Comparison of ENCODE assay signal across 8 cellular contexts in genomic region chr10:100482181-100482833, GRCh38. TPM values are rescaled to one million over a fixed set of nuclear protein-coding genes. Genes with fewer than 3 reads are reported as not detected.
A peak's percentile ranks its signal among the peaks of the same experiment; 100 is the strongest.
DNase-seq lines count a peak whose midpoint lies in the region; ATAC-seq and TF ChIP-seq lines count a peak whose summit lies in the region.

No MANE protein-coding gene starts in this region.

- H3K36me3 ChIP-seq in NT2/D1 (ENCODE audit: insufficient read depth, insufficient read length, low read length): peaks cover under 1% of the 10 kb centered on the region

- ATAC-seq in HG03378 (IDR thresholded peaks at IDR 0.05; ENCODE audit: unreplicated experiment): no peak

- DNase-seq in GM10248 (ENCODE audit: extremely low spot score) (peak; percentile 78), HK-2 (ENCODE audit: unreplicated experiment) (peak; percentile 78), NT2/D1 (ENCODE audit: low read depth, low spot score) (peak; percentile 61), activated T-cell treated with anti-CD3 and anti-CD28 coated beads for 48 hours (ENCODE audit: low read depth) (peak; percentile 67), erythroblast (lab: John Stamatoyannopoulos, UW) (peak; percentile 77 to 78)
- DNase-seq in stimulated activated CD8-positive, alpha-beta memory T cell treated with anti-CD3 and anti-CD28 coated beads, Interleukin-15, amount 100 ng/mL, for 4 hours (ENCODE audit: low read depth in 2 of 2): peak; percentile 11 to 30

- peaks cover 2% of the 10 kb centered on the region for H3K4me1 ChIP-seq in NT2/D1 (ENCODE audit: insufficient read depth, insufficient read length)
- peaks cover 23% of the 10 kb centered on the region for H3K4me1 ChIP-seq in mononuclear cell (ENCODE audit: insufficient read depth, low read length)

- H3K9me3 ChIP-seq in NT2/D1 (ENCODE audit: insufficient read depth, low read length) (no peaks in the 10 kb centered on the region), mononuclear cell (ENCODE audit: low read depth, low read length) (no peaks in the 10 kb centered on the region)

- H3K27me3 ChIP-seq in NT2/D1 (ENCODE audit: insufficient read depth, insufficient read length) (peaks cover 62% of the 10 kb centered on the region), mononuclear cell (ENCODE audit: insufficient read depth, low read length) (peaks cover 41% of the 10 kb centered on the region)

- CTCF ChIA-PET in GM10248 (lab: Yijun Ruan, JAX): interaction anchor here (0.5 to 7.3 kb wide), 29 partner anchors 8 to 636 kb away, joined by 3 to 99 read pairs (median 4); partner anchors contain the start of genes HIF1AN and WNT8B

- peak; percentile 77 for TF ChIP-seq CTCF in GM10248 (IDR thresholded peaks at IDR 0.05; ENCODE audit: control extremely low read depth, extremely low read depth, low read depth, missing control alignments)

- H3K4me3 ChIP-seq in NT2/D1 (ENCODE audit: insufficient read length, low read depth): peak overlapping the region; percentile 43
- H3K4me3 ChIP-seq in mononuclear cell (ENCODE audit: low read length): peak overlapping the region; percentile 17

- POLR2A ChIA-PET in GM10248 (lab: Yijun Ruan, JAX): no interaction called here

- TF ChIP-seq POLR2A in erythroblast (IDR thresholded peaks at IDR 0.05; ENCODE audit: low read length): no peak

- peak overlapping the region; percentile 66 for H3K9ac ChIP-seq in NT2/D1 (ENCODE audit: insufficient read length, low read depth)

RNA-seq across cellular contexts. Expression of gene WNT8B, which starts 19.5 kb away (rescaled TPM):
- not detected for total RNA-seq in mononuclear cell

RNA-seq across cellular contexts. Expression of gene SEC31B, which starts 37.4 kb away (rescaled TPM):
- 17.9 TPM for total RNA-seq in mononuclear cell

RNA-seq across cellular contexts. Expression of gene NDUFB8, which starts 47.4 kb away (rescaled TPM):
- total RNA-seq in mononuclear cell: 112 TPM

RNA-seq across cellular contexts. Expression of gene HIF1AN, which starts 53.4 kb away (rescaled TPM):
- 17.0 TPM for total RNA-seq in mononuclear cell

Comparison
In these comparisons a context has a peak if more than half of its experiments do, and no peak if none do; other contexts are left out.
1. DNase-seq: peak in every context shown above with its lines; median percentile 78 in GM10248; 78 in HK-2; 78 in erythroblast; 67 in activated T-cell treated with anti-CD3 and anti-CD28 coated beads for 48 hours; 61 in NT2/D1; 20 in stimulated activated CD8-positive, alpha-beta memory T cell treated with anti-CD3 and anti-CD28 coated beads, Interleukin-15, amount 100 ng/mL, for 4 hours.